Comparison of ENCODE assay signal across 16 cellular contexts in genomic region chr16:58195771-58196170, GRCh38. TPM values are rescaled to one million over a fixed set of nuclear protein-coding genes. Genes with fewer than 3 reads are reported as not detected.
DNase-seq lines count a peak whose midpoint lies in the region; ATAC-seq and TF ChIP-seq lines count a peak whose summit lies in the region.
"Had no signal": no experiment of that assay in that cellular context is flagged by ENCODE, and none has a peak within 500 bp of the region (broad histone marks: within the 10 kb centered on the region; RNA-seq: fewer than 3 reads in every experiment).

No MANE protein-coding gene starts in this region.

- H3K4me3 ChIP-seq in NB4 (ENCODE audit: low read depth, low read length): peak overlapping the region; percentile 18

- TF ChIP-seq CTCF in NB4 (IDR thresholded peaks at IDR 0.05; ENCODE audit: low read depth, low read length): no peak
- TF ChIP-seq CTCF in brain (conservative IDR thresholded peaks at IDR 0.05): no peak
- TF ChIP-seq CTCF in osteocyte (IDR thresholded peaks at IDR 0.05): no peak

- no peak for ATAC-seq in GM19455 (IDR thresholded peaks at IDR 0.05; ENCODE audit: unreplicated experiment)
- no peak for ATAC-seq in GM18511 (IDR thresholded peaks at IDR 0.05; ENCODE audit: unreplicated experiment)
- ATAC-seq: sciatic nerve had no signal

- DNase-seq in activated T-cell treated with anti-CD3 and anti-CD28 coated beads, Interleukin-2, amount 50 U/mL, for 24 hours: no peak
- DNase-seq in activated T-cell treated with anti-CD3 and anti-CD28 coated beads, Interleukin-2, amount 50 U/mL, for 48 hours: no peak
- DNase-seq in NB4 (ENCODE audit: low read depth) (no peak), osteocyte (ENCODE audit: extremely low spot score, unreplicated experiment) (no peak), NCI-H524 treated with DMSO at 0.1 percent for 48 hours (lab: John Stamatoyannopoulos, UW) (no peak)
- DNase-seq: ACHN; central memory CD4-positive, alpha-beta T cell; foreskin melanocyte; NCI-H2029 treated with DMSO at 0.1 percent for 48 hours; NCI-H774; stimulated activated CD4-positive, alpha-beta T cell treated with anti-CD3 and anti-CD28 coated beads, Interleukin-2, amount 100 ng/mL, for 24 hours; T1000 had no signal

- TF ChIP-seq POLR2A in NB4 (IDR thresholded peaks at IDR 0.05; ENCODE audit: extremely low read depth, insufficient read length): no peak

- peak overlapping the region; percentile 91 for H3K27ac Mint-ChIP-seq in activated T-cell treated with anti-CD3 and anti-CD28 coated beads, Interleukin-2, amount 50 U/mL, for 24 hours
- H3K27ac Mint-ChIP-seq in brain (peak overlapping the region in 3 of 5 experiments; percentile 72 to 89 (median 79)), osteocyte (ENCODE audit: unreplicated experiment) (no peak overlapping the region)

- no peaks in the 10 kb centered on the region for H3K9me3 Mint-ChIP-seq in activated T-cell treated with anti-CD3 and anti-CD28 coated beads, Interleukin-2, amount 50 U/mL, for 24 hours
- H3K9me3 Mint-ChIP-seq in brain (no peaks in the 10 kb centered on the region), osteocyte (ENCODE audit: unreplicated experiment) (no peaks in the 10 kb centered on the region)

- H3K27me3 Mint-ChIP-seq in activated T-cell treated with anti-CD3 and anti-CD28 coated beads, Interleukin-2, amount 50 U/mL, for 24 hours: peaks cover 8% of the 10 kb centered on the region
- H3K27me3 Mint-ChIP-seq in brain: peaks cover 14% of the 10 kb centered on the region
- H3K27me3 Mint-ChIP-seq in osteocyte (ENCODE audit: unreplicated experiment): peaks cover 13% of the 10 kb centered on the region

- H3K4me1 Mint-ChIP-seq in activated T-cell treated with anti-CD3 and anti-CD28 coated beads, Interleukin-2, amount 50 U/mL, for 24 hours (ENCODE audit: low read depth): peaks cover 64% of the 10 kb centered on the region
- H3K4me1 Mint-ChIP-seq in brain (peaks cover 40% of the 10 kb centered on the region), osteocyte (ENCODE audit: unreplicated experiment) (peaks cover 23% of the 10 kb centered on the region)

- peaks cover 64% of the 10 kb centered on the region for H3K36me3 Mint-ChIP-seq in activated T-cell treated with anti-CD3 and anti-CD28 coated beads, Interleukin-2, amount 50 U/mL, for 24 hours (ENCODE audit: low read depth)
- peaks cover 47% of the 10 kb centered on the region for H3K36me3 Mint-ChIP-seq in brain
- peaks cover 41% of the 10 kb centered on the region for H3K36me3 Mint-ChIP-seq in osteocyte (ENCODE audit: unreplicated experiment)

- peak overlapping the region; percentile 95 for H3K4me3 Mint-ChIP-seq in activated T-cell treated with anti-CD3 and anti-CD28 coated beads, Interleukin-2, amount 50 U/mL, for 24 hours
- peak overlapping the region; percentile 88 to 97 (median 92) for H3K4me3 Mint-ChIP-seq in brain
- peak overlapping the region; percentile 84 for H3K4me3 Mint-ChIP-seq in osteocyte (ENCODE audit: unreplicated experiment)

RNA-seq across cellular contexts. Expression of gene CSNK2A2, which starts 2.1 kb away (rescaled TPM):
- 48.8 TPM for polyA plus RNA-seq in brain (ENCODE audit: insufficient read depth, low read depth, low replicate concordance)
- total RNA-seq in osteocyte: 77.9 and 79.3 TPM in 2 replicates
